ENCODE assay signal across 1 cellular context in the genomic region with DNA sequence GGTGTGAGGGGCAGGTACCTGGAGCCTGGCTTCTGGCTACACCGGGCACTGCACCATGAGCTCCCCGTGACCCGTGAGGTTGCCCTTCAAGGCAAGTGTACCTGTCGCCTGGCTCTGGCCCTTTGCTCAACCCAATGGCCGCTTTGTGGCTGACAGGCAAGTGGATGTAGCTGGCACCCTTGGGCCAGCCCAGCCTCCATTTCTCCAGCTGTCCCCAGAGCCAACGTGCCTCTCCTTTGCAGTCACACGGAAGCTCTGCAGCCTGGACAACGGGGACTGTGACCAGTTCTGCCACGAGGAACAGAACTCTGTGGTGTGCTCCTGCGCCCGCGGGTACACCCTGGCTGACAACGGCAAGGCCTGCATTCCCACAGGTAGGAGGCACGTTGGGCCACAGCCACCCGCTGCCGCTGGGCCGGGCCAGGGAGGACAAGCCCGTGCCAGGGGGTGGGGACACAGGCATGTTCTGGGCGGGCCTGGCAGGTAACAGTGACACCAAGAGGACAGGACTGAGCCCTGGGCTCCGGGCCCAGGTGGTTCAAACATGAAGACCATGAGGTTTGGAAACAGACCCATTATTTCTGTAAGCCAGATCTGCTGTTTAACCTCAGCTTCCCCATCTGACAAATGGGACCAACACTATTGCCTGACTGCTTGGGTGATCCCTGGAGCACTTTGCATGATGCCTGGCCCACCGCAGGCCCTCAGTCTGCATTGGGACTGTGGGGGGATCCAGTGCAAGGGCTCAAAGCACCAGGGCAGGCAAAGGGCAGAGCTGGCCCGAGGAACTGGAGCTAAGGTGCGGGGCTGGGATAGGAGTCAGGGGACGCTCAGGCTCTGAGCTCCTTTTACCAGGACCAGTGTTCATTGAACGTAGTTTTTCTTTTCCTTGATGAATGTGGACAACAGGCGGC.
TF ChIP-seq lines count a peak whose summit lies in the region.

No MANE protein-coding gene starts in this region.

TF ChIP-seq in HepG2, 621 proteins besides CTCF, POLR2A, EP300 and RAD21:
- TF ChIP-seq ZNF772 (CRISPR knock-in tag; IDR thresholded peaks at IDR 0.05) (peak; percentile 34; the same call in 1 of the 2 replicates), SPEN (CRISPR knock-in tag; IDR thresholded peaks at IDR 0.05; ENCODE audit: low read depth) (no peak), ATF1 (CRISPR knock-in tag; IDR thresholded peaks at IDR 0.05) (no peak), TSC22D2 (CRISPR knock-in tag; IDR thresholded peaks at IDR 0.05; ENCODE audit: borderline replicate concordance) (no peak), AGO1 (IDR thresholded peaks at IDR 0.05; ENCODE audit: low read depth, low read length, poor library complexity, severe bottlenecking) (peak; percentile 35), U2AF1 (optimal IDR thresholded peaks at IDR 0.05; ENCODE audit: low read depth, low read length) (no peak), ZBTB38 (CRISPR knock-in tag; IDR thresholded peaks at IDR 0.05) (peak; percentile 39; the same call in 1 of the 2 replicates), ZNF558 (CRISPR knock-in tag; IDR thresholded peaks at IDR 0.05; ENCODE audit: borderline replicate concordance) (no peak), ZNF496 (CRISPR knock-in tag; IDR thresholded peaks at IDR 0.05; ENCODE audit: insufficient replicate concordance) (no peak), MAFG (CRISPR knock-in tag; IDR thresholded peaks at IDR 0.05) (no peak), ZNF629 (CRISPR knock-in tag; conservative IDR thresholded peaks at IDR 0.05) (peak; percentile 90), ATRX (CRISPR knock-in tag; IDR thresholded peaks at IDR 0.05; ENCODE audit: borderline replicate concordance) (no peak), ZNF468 (CRISPR knock-in tag; IDR thresholded peaks at IDR 0.05) (0 out of 2 replicates have a peak, but pooled peaks have one; percentile 71), FOXK2 (IDR thresholded peaks at IDR 0.05) (no peak), BORCS8-MEF2B (CRISPR knock-in tag; IDR thresholded peaks at IDR 0.05) (no peak), AGO2 (optimal IDR thresholded peaks at IDR 0.05; ENCODE audit: low read depth, low read length) (peak; percentile 75), SP2 (CRISPR knock-in tag; IDR thresholded peaks at IDR 0.05) (no peak), RXRA (CRISPR knock-in tag; IDR thresholded peaks at IDR 0.05) (no peak), ZFYVE20 (CRISPR knock-in tag; IDR thresholded peaks at IDR 0.05; ENCODE audit: borderline replicate concordance, low read depth) (no peak), SNRNP70 (IDR thresholded peaks at IDR 0.05; ENCODE audit: low read depth, low read length) (no peak), KLF13 (CRISPR knock-in tag; IDR thresholded peaks at IDR 0.05) (no peak), SAP130 (CRISPR knock-in tag; IDR thresholded peaks at IDR 0.05; ENCODE audit: low read depth) (no peak), ZNF672 (CRISPR knock-in tag; IDR thresholded peaks at IDR 0.05) (no peak), ELF3 (CRISPR knock-in tag; IDR thresholded peaks at IDR 0.05) (no peak), KAT7 (CRISPR knock-in tag; IDR thresholded peaks at IDR 0.05; ENCODE audit: borderline replicate concordance) (no peak), RBFOX2 (IDR thresholded peaks at IDR 0.05; ENCODE audit: low read depth, low read length) (0 out of 2 replicates have a peak, but pooled peaks have one; percentile 27), ZNF430 (CRISPR knock-in tag; IDR thresholded peaks at IDR 0.05) (no peak)
- TF ChIP-seq, protein P1, sequence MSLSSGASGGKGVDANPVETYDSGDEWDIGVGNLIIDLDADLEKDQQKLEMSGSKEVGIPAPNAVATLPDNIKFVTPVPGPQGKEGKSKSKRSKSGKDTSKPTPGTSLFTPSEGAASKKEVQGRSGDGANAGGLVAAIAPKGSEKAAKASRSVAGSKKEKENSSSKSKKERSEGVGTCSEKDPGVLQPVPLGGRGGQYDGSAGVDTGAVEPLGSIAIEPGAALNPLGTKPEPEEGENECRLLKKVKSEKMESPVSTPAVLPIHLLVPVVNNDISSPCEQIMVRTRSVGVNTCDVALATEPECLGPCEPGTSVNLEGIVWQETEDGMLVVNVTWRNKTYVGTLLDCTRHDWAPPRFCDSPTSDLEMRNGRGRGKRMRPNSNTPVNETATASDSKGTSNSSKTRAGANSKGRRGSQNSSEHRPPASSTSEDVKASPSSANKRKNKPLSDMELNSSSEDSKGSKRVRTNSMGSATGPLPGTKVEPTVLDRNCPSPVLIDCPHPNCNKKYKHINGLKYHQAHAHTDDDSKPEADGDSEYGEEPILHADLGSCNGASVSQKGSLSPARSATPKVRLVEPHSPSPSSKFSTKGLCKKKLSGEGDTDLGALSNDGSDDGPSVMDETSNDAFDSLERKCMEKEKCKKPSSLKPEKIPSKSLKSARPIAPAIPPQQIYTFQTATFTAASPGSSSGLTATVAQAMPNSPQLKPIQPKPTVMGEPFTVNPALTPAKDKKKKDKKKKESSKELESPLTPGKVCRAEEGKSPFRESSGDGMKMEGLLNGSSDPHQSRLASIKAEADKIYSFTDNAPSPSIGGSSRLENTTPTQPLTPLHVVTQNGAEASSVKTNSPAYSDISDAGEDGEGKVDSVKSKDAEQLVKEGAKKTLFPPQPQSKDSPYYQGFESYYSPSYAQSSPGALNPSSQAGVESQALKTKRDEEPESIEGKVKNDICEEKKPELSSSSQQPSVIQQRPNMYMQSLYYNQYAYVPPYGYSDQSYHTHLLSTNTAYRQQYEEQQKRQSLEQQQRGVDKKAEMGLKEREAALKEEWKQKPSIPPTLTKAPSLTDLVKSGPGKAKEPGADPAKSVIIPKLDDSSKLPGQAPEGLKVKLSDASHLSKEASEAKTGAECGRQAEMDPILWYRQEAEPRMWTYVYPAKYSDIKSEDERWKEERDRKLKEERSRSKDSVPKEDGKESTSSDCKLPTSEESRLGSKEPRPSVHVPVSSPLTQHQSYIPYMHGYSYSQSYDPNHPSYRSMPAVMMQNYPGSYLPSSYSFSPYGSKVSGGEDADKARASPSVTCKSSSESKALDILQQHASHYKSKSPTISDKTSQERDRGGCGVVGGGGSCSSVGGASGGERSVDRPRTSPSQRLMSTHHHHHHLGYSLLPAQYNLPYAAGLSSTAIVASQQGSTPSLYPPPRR (CRISPR knock-in tag; IDR thresholded peaks at IDR 0.05; ENCODE audit: borderline replicate concordance) = no peak
- TF ChIP-seq, protein P2, sequence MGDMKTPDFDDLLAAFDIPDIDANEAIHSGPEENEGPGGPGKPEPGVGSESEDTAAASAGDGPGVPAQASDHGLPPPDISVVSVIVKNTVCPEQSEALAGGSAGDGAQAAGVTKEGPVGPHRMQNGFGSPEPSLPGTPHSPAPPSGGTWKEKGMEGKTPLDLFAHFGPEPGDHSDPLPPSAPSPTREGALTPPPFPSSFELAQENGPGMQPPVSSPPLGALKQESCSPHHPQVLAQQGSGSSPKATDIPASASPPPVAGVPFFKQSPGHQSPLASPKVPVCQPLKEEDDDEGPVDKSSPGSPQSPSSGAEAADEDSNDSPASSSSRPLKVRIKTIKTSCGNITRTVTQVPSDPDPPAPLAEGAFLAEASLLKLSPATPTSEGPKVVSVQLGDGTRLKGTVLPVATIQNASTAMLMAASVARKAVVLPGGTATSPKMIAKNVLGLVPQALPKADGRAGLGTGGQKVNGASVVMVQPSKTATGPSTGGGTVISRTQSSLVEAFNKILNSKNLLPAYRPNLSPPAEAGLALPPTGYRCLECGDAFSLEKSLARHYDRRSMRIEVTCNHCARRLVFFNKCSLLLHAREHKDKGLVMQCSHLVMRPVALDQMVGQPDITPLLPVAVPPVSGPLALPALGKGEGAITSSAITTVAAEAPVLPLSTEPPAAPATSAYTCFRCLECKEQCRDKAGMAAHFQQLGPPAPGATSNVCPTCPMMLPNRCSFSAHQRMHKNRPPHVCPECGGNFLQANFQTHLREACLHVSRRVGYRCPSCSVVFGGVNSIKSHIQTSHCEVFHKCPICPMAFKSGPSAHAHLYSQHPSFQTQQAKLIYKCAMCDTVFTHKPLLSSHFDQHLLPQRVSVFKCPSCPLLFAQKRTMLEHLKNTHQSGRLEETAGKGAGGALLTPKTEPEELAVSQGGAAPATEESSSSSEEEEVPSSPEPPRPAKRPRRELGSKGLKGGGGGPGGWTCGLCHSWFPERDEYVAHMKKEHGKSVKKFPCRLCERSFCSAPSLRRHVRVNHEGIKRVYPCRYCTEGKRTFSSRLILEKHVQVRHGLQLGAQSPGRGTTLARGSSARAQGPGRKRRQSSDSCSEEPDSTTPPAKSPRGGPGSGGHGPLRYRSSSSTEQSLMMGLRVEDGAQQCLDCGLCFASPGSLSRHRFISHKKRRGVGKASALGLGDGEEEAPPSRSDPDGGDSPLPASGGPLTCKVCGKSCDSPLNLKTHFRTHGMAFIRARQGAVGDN (CRISPR knock-in tag; IDR thresholded peaks at IDR 0.05) = peak; percentile 65; the same call in 1 of the 2 replicates
- TF ChIP-seq, protein P3, sequence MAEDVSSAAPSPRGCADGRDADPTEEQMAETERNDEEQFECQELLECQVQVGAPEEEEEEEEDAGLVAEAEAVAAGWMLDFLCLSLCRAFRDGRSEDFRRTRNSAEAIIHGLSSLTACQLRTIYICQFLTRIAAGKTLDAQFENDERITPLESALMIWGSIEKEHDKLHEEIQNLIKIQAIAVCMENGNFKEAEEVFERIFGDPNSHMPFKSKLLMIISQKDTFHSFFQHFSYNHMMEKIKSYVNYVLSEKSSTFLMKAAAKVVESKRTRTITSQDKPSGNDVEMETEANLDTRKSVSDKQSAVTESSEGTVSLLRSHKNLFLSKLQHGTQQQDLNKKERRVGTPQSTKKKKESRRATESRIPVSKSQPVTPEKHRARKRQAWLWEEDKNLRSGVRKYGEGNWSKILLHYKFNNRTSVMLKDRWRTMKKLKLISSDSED (CRISPR knock-in tag; IDR thresholded peaks at IDR 0.05) = peak; percentile 52; the same call in 1 of the 2 replicates
- TF ChIP-seq, protein P4, sequence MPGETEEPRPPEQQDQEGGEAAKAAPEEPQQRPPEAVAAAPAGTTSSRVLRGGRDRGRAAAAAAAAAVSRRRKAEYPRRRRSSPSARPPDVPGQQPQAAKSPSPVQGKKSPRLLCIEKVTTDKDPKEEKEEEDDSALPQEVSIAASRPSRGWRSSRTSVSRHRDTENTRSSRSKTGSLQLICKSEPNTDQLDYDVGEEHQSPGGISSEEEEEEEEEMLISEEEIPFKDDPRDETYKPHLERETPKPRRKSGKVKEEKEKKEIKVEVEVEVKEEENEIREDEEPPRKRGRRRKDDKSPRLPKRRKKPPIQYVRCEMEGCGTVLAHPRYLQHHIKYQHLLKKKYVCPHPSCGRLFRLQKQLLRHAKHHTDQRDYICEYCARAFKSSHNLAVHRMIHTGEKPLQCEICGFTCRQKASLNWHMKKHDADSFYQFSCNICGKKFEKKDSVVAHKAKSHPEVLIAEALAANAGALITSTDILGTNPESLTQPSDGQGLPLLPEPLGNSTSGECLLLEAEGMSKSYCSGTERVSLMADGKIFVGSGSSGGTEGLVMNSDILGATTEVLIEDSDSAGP (CRISPR knock-in tag; IDR thresholded peaks at IDR 0.05; ENCODE audit: borderline replicate concordance) = peak; percentile 34; the same call in 1 of the 2 replicates
- TF ChIP-seq, protein P5, sequence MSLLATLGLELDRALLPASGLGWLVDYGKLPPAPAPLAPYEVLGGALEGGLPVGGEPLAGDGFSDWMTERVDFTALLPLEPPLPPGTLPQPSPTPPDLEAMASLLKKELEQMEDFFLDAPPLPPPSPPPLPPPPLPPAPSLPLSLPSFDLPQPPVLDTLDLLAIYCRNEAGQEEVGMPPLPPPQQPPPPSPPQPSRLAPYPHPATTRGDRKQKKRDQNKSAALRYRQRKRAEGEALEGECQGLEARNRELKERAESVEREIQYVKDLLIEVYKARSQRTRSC (CRISPR knock-in tag; IDR thresholded peaks at IDR 0.05; ENCODE audit: low read depth) = no peak
- TF ChIP-seq, protein P6, sequence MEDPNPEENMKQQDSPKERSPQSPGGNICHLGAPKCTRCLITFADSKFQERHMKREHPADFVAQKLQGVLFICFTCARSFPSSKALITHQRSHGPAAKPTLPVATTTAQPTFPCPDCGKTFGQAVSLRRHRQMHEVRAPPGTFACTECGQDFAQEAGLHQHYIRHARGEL (CRISPR knock-in tag; IDR thresholded peaks at IDR 0.05) = 0 out of 2 replicates have a peak, but pooled peaks have one; percentile 37
TF ChIP-seq in HepG2: peak in this region for 11.
